In the genomic region with DNA sequence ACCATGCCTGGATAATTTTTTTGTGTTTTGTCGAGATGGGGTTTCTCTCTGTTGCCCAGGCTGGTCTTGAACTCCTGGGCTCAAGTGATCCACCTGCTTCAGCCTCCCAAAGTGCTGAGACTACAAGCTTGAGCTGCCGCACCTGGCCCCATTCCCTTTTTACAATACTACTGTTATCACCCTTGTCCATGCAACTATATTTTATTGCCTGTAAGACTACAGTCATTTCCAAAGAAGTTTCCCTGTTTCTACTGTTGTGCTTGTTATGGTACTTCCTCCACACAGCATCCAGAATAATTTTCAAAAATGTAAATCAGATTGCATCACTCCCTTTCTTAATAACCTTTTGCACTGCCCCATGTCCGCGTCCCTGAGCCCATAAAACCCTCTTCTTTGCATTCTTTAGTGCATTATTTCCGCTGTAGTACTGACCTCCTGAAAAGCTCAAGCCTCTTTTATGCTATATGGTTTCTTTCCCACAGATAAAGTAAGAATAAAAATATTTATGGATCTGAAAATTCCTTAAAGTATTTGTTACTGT, we compare ENCODE assay signal across 2 cellular contexts.
TF ChIP-seq lines count a peak whose summit lies in the region.

No MANE protein-coding gene starts in this region.

TF ChIP-seq in neural cell, 6 proteins besides CTCF, POLR2A, EP300 and RAD21 (continued from another document):
- TF ChIP-seq REST (IDR thresholded peaks at IDR 0.05; ENCODE audit: borderline replicate concordance), result no peak
- TF ChIP-seq TAF1 (IDR thresholded peaks at IDR 0.05; ENCODE audit: low read depth), result no peak
- TF ChIP-seq EZH2 (IDR thresholded peaks at IDR 0.05; ENCODE audit: borderline replicate concordance, insufficient read depth, low read length, poor library complexity, severe bottlenecking), result no peak
- TF ChIP-seq MXI1 (conservative IDR thresholded peaks at IDR 0.05; ENCODE audit: poor library complexity, severe bottlenecking), result no peak
TF ChIP-seq in neural cell: peak in this region for 0.

TF ChIP-seq in GM23338, 12 proteins besides CTCF, POLR2A, EP300 and RAD21 (continued from another document):
- TF ChIP-seq REST (IDR thresholded peaks at IDR 0.05; ENCODE audit: unreplicated experiment), result no peak
- TF ChIP-seq ZNF331 (CRISPR knock-in tag; IDR thresholded peaks at IDR 0.05; ENCODE audit: low read depth), result no peak
- TF ChIP-seq CREB1 (CRISPR knock-in tag; IDR thresholded peaks at IDR 0.05; ENCODE audit: low read depth), result no peak
- no peak for TF ChIP-seq NANOG (IDR thresholded peaks at IDR 0.05; ENCODE audit: borderline replicate concordance)
- no peak for TF ChIP-seq EZH2phosphoT487 (IDR thresholded peaks at IDR 0.05; ENCODE audit: unreplicated experiment)
- TF ChIP-seq ZNF462 (CRISPR knock-in tag; IDR thresholded peaks at IDR 0.05), result no peak
- TF ChIP-seq ETS1 (IDR thresholded peaks at IDR 0.05), result no peak
- TF ChIP-seq STAT1 (IDR thresholded peaks at IDR 0.05; ENCODE audit: unreplicated experiment), result no peak
